In genomic region chr17:6470751-6471521, GRCh38 we compare ENCODE assay signal across 3 cellular contexts.
TF ChIP-seq lines count a peak whose summit lies in the region.

No MANE protein-coding gene starts in this region.

TF ChIP-seq in SK-N-SH treated with all-trans-retinoic acid at 6 μM for 48 hours, 23 proteins besides CTCF, POLR2A, EP300 and RAD21:
- no peak for TF ChIP-seq CREB5 (CRISPR knock-in tag; IDR thresholded peaks at IDR 0.05; ENCODE audit: low read depth)

TF ChIP-seq in SK-N-SH, 30 proteins besides CTCF, POLR2A, EP300 and RAD21:
- TF ChIP-seq PBX3 (IDR thresholded peaks at IDR 0.05) (no peak), RXRA (IDR thresholded peaks at IDR 0.05; ENCODE audit: borderline replicate concordance, low read depth) (no peak), POLR2AphosphoS5 (IDR thresholded peaks at IDR 0.05; ENCODE audit: low read depth, low read length) (no peak), RCOR1 (IDR thresholded peaks at IDR 0.05; ENCODE audit: low read length) (no peak), TEAD4 (IDR thresholded peaks at IDR 0.05; ENCODE audit: borderline replicate concordance, insufficient read depth) (no peak), TAF1 (IDR thresholded peaks at IDR 0.05; ENCODE audit: borderline replicate concordance, low read depth, low read length) (no peak), MAX (IDR thresholded peaks at IDR 0.05; ENCODE audit: low read depth) (no peak), REST (IDR thresholded peaks at IDR 0.05; ENCODE audit: low read depth, low read length) (no peak), FOXM1 (IDR thresholded peaks at IDR 0.05; ENCODE audit: low read depth) (no peak), FOXJ3 (CRISPR knock-in tag; IDR thresholded peaks at IDR 0.05) (no peak), EZH2phosphoT487 (IDR thresholded peaks at IDR 0.05; ENCODE audit: borderline replicate concordance, low read depth) (no peak), GATA2 (CRISPR knock-in tag; IDR thresholded peaks at IDR 0.05) (no peak)
TF ChIP-seq in SK-N-SH: peak in this region for 0.

TF ChIP-seq in K562, 482 proteins besides CTCF, POLR2A, EP300 and RAD21:
- peak; percentile 77 for TF ChIP-seq NFIC (IDR thresholded peaks at IDR 0.05)
- TF ChIP-seq SNRNP70 (optimal IDR thresholded peaks at IDR 0.05; ENCODE audit: low read depth, low read length), result no peak
- TF ChIP-seq ZFP36 (IDR thresholded peaks at IDR 0.05; ENCODE audit: low read depth, low read length, partially characterized antibody), result no peak
- TF ChIP-seq CBFA2T3 (IDR thresholded peaks at IDR 0.05), result no peak
- no peak for TF ChIP-seq SUPT5H (IDR thresholded peaks at IDR 0.05)
- no peak for TF ChIP-seq LCOR (CRISPR knock-in tag; IDR thresholded peaks at IDR 0.05)
- TF ChIP-seq ZFX (CRISPR knock-in tag; IDR thresholded peaks at IDR 0.05), result no peak
- no peak for TF ChIP-seq RREB1 (CRISPR knock-in tag; IDR thresholded peaks at IDR 0.05)
- TF ChIP-seq GABPB1 (CRISPR knock-in tag; IDR thresholded peaks at IDR 0.05), result no peak
- TF ChIP-seq NR2C1 (IDR thresholded peaks at IDR 0.05), result peak; percentile 95
- TF ChIP-seq NR2C1 (tag; IDR thresholded peaks at IDR 0.05), result peak; percentile 98
- peak; percentile 97 for TF ChIP-seq NR2C2 (CRISPR knock-in tag; IDR thresholded peaks at IDR 0.05)
- peak; percentile 95 for TF ChIP-seq NR2C2 (tag; IDR thresholded peaks at IDR 0.05)
- peak; percentile 98 for TF ChIP-seq ESRRA (IDR thresholded peaks at IDR 0.05; ENCODE audit: borderline replicate concordance, low read depth)
- TF ChIP-seq CREBBP (IDR thresholded peaks at IDR 0.05; ENCODE audit: low read depth, low read length), result no peak
